In the genomic region with DNA sequence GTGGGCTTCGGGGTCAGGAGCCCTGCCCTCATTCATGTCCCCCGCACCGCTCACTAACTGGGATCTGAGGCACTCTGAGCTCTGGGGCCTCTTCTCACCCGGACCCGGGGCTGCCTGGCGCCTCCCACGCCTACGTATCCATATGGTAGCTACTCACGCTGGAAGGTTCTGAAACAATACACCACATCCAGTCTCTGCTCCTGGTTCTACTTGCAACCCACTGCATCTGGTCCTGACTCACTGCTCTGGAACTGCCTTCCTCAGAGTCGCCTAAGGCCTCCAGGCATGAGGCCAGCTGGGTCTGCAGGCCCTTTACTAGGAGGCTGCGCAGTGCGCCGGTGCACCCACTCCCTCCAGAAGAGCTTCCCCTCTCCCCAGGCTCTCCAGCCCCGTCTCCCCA, we compare ENCODE assay signal across 9 cellular contexts. TPM values are rescaled to one million over a fixed set of nuclear protein-coding genes. Genes with fewer than 3 reads are reported as not detected.
A peak's percentile ranks its signal among the peaks of the same experiment; 100 is the strongest.
DNase-seq lines count a peak whose midpoint lies in the region; ATAC-seq and TF ChIP-seq lines count a peak whose summit lies in the region.
"Had no signal": no experiment of that assay in that cellular context is flagged by ENCODE, and none has a peak within 500 bp of the region (broad histone marks: within the 10 kb centered on the region; RNA-seq: fewer than 3 reads in every experiment).

No MANE protein-coding gene starts in this region.

- H3K27ac Mint-ChIP-seq in CD4-positive, alpha-beta T cell, result peak overlapping the region; percentile 91
- H3K27ac Mint-ChIP-seq in chondrocyte (ENCODE audit: unreplicated experiment) (peak overlapping the region; percentile 97), nephron progenitor cell (peak overlapping the region; percentile 93)

- H3K36me3 Mint-ChIP-seq in CD4-positive, alpha-beta T cell (ENCODE audit: low read depth), result peaks cover 97% of the 10 kb centered on the region
- H3K36me3 Mint-ChIP-seq in chondrocyte (ENCODE audit: low read depth), result peaks cover 44% of the 10 kb centered on the region
- H3K36me3 Mint-ChIP-seq in nephron progenitor cell (ENCODE audit: low read depth), result peaks cover 69% of the 10 kb centered on the region

- no peaks in the 10 kb centered on the region for H3K9me3 Mint-ChIP-seq in CD4-positive, alpha-beta T cell
- H3K9me3 Mint-ChIP-seq in chondrocyte (ENCODE audit: low read depth), result no peaks in the 10 kb centered on the region
- no peaks in the 10 kb centered on the region for H3K9me3 Mint-ChIP-seq in nephron progenitor cell

- H3K27me3 ChIP-seq in CD4-positive, alpha-beta T cell (ENCODE audit: control insufficient read depth, insufficient read depth, low read length), result no peaks in the 10 kb centered on the region

- no peak for ATAC-seq in CD4-positive, alpha-beta T cell (ENCODE audit: poor library complexity)
- no peak for ATAC-seq in GM21576 (IDR thresholded peaks at IDR 0.05; ENCODE audit: unreplicated experiment)

- no peak for TF ChIP-seq CTCF in CD4-positive, alpha-beta T cell (IDR thresholded peaks at IDR 0.05)
- no peak for TF ChIP-seq CTCF in chondrocyte (IDR thresholded peaks at IDR 0.05)
- no peak for TF ChIP-seq CTCF in nephron progenitor cell (IDR thresholded peaks at IDR 0.05)

- no peak overlapping the region for H3K27ac ChIP-seq in CD4-positive, alpha-beta T cell (ENCODE audit: low read depth, low read length)

- intact Hi-C loops in CD4-positive, alpha-beta T cell (cut with DNase I, micrococcal nuclease), result no loop called here

- POLR2A ChIA-PET in CD4-positive, alpha-beta T cell (lab: Charles Lee), result interaction anchor here (0.8 to 1.7 kb wide), 4 partner anchors 16 to 94 kb away, joined by 3 to 4 read pairs (median 3); no protein-coding TSS in a partner anchor

- H3K9me3 ChIP-seq in CD4-positive, alpha-beta T cell (ENCODE audit: control insufficient read depth, low read length), result no peaks in the 10 kb centered on the region

- DNase-seq in CD4-positive, alpha-beta T cell, result no peak
- DNase-seq in chondrocyte (ENCODE audit: low spot score) (no peak), nephron progenitor cell (no peak), cerebellum (ENCODE audit: low spot score) (no peak), NCI-H2029 treated with DMSO at 0.1 percent for 48 hours (lab: John Stamatoyannopoulos, UW) (no peak), NCI-H446 treated with DMSO at 0.1 percent for 48 hours (lab: John Stamatoyannopoulos, UW) (no peak)
- DNase-seq: NCI-H1930 had no signal

- CTCF ChIA-PET in CD4-positive, alpha-beta T cell (lab: Charles Lee), result interaction anchor here (1.0 kb wide), 1 partner anchor 16 kb away, joined by 4 read pairs; no protein-coding TSS in a partner anchor

- H3K27me3 Mint-ChIP-seq in CD4-positive, alpha-beta T cell, result no peaks in the 10 kb centered on the region
- H3K27me3 Mint-ChIP-seq in chondrocyte (ENCODE audit: low read depth), result no peaks in the 10 kb centered on the region
- H3K27me3 Mint-ChIP-seq in nephron progenitor cell (ENCODE audit: low read depth, poor library complexity), result no peaks in the 10 kb centered on the region

- H3K4me1 Mint-ChIP-seq in CD4-positive, alpha-beta T cell (ENCODE audit: low read depth), result peaks cover 74% of the 10 kb centered on the region
- H3K4me1 Mint-ChIP-seq in chondrocyte (ENCODE audit: low read depth) (peaks cover 32% of the 10 kb centered on the region), nephron progenitor cell (peaks cover 17% of the 10 kb centered on the region)

- H3K4me3 Mint-ChIP-seq in CD4-positive, alpha-beta T cell, result peak overlapping the region; percentile 59
- H3K4me3 Mint-ChIP-seq in chondrocyte (ENCODE audit: unreplicated experiment) (peak overlapping the region; percentile 60), nephron progenitor cell (no peak overlapping the region)

TF ChIP-seq in PFSK-1, 5 proteins besides CTCF, POLR2A, EP300 and RAD21:
- TF ChIP-seq POLR2AphosphoS5 (IDR thresholded peaks at IDR 0.05; ENCODE audit: low read depth, low read length) (no peak), FOXP2 (optimal IDR thresholded peaks at IDR 0.05; ENCODE audit: borderline replicate concordance, extremely low read depth, extremely low read length, insufficient read depth) (peak; percentile 57)
TF ChIP-seq in PFSK-1: peak in this region for 1.

RNA-seq across cellular contexts. Expression of a gene that starts 18.1 kb away (rescaled TPM):
- 100 to 1,000 TPM; 489 to 494 TPM for total RNA-seq in CD4-positive, alpha-beta T cell
- polyA plus RNA-seq in PFSK-1 (2012; ENCODE audit: insufficient read length, low read depth), result 132 TPM
- 45.1 to 51.2 TPM (median 49.6 TPM) in 3 replicates for total RNA-seq in chondrocyte
- 24.3 TPM for total RNA-seq in cerebellum

RNA-seq across cellular contexts. Expression of a gene that starts 40.5 kb away (rescaled TPM):
- 100 to 1,000 TPM; 521 to 525 TPM for total RNA-seq in CD4-positive, alpha-beta T cell
- polyA plus RNA-seq in PFSK-1 (2012; ENCODE audit: insufficient read length, low read depth), result 23.9 TPM
- total RNA-seq in chondrocyte, result 79.2 to 155 TPM (median 80.8 TPM) in 3 replicates
- 40.5 TPM for total RNA-seq in cerebellum
